ENCODE assay signal across 1 cellular context in genomic region chr2:73111300-73112025, GRCh38.
A peak's percentile ranks its signal among the peaks of the same experiment; 100 is the strongest.
TF ChIP-seq lines count a peak whose summit lies in the region.

No MANE protein-coding gene starts in this region.

TF ChIP-seq in HepG2, 621 proteins besides CTCF, POLR2A, EP300 and RAD21 (continued from another document and continues in another):
- no peak for TF ChIP-seq SOX13 (IDR thresholded peaks at IDR 0.05)
- no peak for TF ChIP-seq SOX13 (CRISPR knock-in tag; conservative IDR thresholded peaks at IDR 0.05 in 1 of 2, IDR thresholded peaks at IDR 0.05 in 1 of 2)
- TF ChIP-seq HMG20B (CRISPR knock-in tag; conservative IDR thresholded peaks at IDR 0.05), result no peak
- TF ChIP-seq ZNF747 (CRISPR knock-in tag; IDR thresholded peaks at IDR 0.05; ENCODE audit: borderline replicate concordance), result no peak
- no peak for TF ChIP-seq HINFP (CRISPR knock-in tag; IDR thresholded peaks at IDR 0.05; ENCODE audit: low read depth)
- TF ChIP-seq CCDC6 (CRISPR knock-in tag; IDR thresholded peaks at IDR 0.05), result no peak; the same call in 1 of the 2 replicates
- TF ChIP-seq KDM6A (CRISPR knock-in tag; IDR thresholded peaks at IDR 0.05; ENCODE audit: low read depth), result no peak
- TF ChIP-seq ZNF83 (CRISPR knock-in tag; IDR thresholded peaks at IDR 0.05; ENCODE audit: borderline replicate concordance), result no peak
- no peak for TF ChIP-seq ZNF644 (CRISPR knock-in tag; IDR thresholded peaks at IDR 0.05; ENCODE audit: low read depth)
- 0 out of 2 replicates have a peak, but pooled peaks have one; percentile 20 for TF ChIP-seq FOXP4 (CRISPR knock-in tag; IDR thresholded peaks at IDR 0.05)
- TF ChIP-seq ZNF160 (CRISPR knock-in tag; IDR thresholded peaks at IDR 0.05), result 0 out of 2 replicates have a peak, but pooled peaks have one; percentile 21
- TF ChIP-seq ZNF607 (CRISPR knock-in tag; IDR thresholded peaks at IDR 0.05; ENCODE audit: borderline replicate concordance), result no peak
- TF ChIP-seq ZFP90 (CRISPR knock-in tag; IDR thresholded peaks at IDR 0.05; ENCODE audit: borderline replicate concordance), result no peak
- TF ChIP-seq ZNF24 (IDR thresholded peaks at IDR 0.05), result no peak
- no peak for TF ChIP-seq ZNF781 (CRISPR knock-in tag; IDR thresholded peaks at IDR 0.05; ENCODE audit: borderline replicate concordance, not compliant biosample characterization)
- TF ChIP-seq TBX3 (IDR thresholded peaks at IDR 0.05; ENCODE audit: borderline replicate concordance), result no peak
- TF ChIP-seq ZNF101 (CRISPR knock-in tag; IDR thresholded peaks at IDR 0.05; ENCODE audit: borderline replicate concordance, low read depth), result no peak
- TF ChIP-seq PBX3 (CRISPR knock-in tag; IDR thresholded peaks at IDR 0.05; ENCODE audit: borderline replicate concordance), result no peak
- peak; percentile 59; the same call in 1 of the 2 replicates for TF ChIP-seq ZNF362 (CRISPR knock-in tag; IDR thresholded peaks at IDR 0.05; ENCODE audit: borderline replicate concordance)
- TF ChIP-seq DNMT3B (CRISPR knock-in tag; conservative IDR thresholded peaks at IDR 0.05), result no peak
- TF ChIP-seq KLF12 (CRISPR knock-in tag; IDR thresholded peaks at IDR 0.05; ENCODE audit: borderline replicate concordance), result no peak
- TF ChIP-seq ZNF614 (CRISPR knock-in tag; IDR thresholded peaks at IDR 0.05; ENCODE audit: borderline replicate concordance), result 0 out of 2 replicates have a peak, but pooled peaks have one; percentile 9
- TF ChIP-seq ZNF772 (CRISPR knock-in tag; IDR thresholded peaks at IDR 0.05), result 0 out of 2 replicates have a peak, but pooled peaks have one; percentile 3
- 0 out of 2 replicates have a peak, but pooled peaks have one; percentile 15 for TF ChIP-seq ZBTB26 (CRISPR knock-in tag; IDR thresholded peaks at IDR 0.05; ENCODE audit: borderline replicate concordance)
- no peak for TF ChIP-seq BORCS8-MEF2B (CRISPR knock-in tag; IDR thresholded peaks at IDR 0.05)
- no peak for TF ChIP-seq GMEB1 (CRISPR knock-in tag; IDR thresholded peaks at IDR 0.05; ENCODE audit: borderline replicate concordance)
- no peak for TF ChIP-seq ZBTB39 (CRISPR knock-in tag; IDR thresholded peaks at IDR 0.05)
- TF ChIP-seq TEAD2 (CRISPR knock-in tag; IDR thresholded peaks at IDR 0.05), result no peak
- TF ChIP-seq TAF15 (IDR thresholded peaks at IDR 0.05; ENCODE audit: low read depth, low read length, poor library complexity, severe bottlenecking), result no peak
- 0 out of 2 replicates have a peak, but pooled peaks have one; percentile 25 for TF ChIP-seq ERF (CRISPR knock-in tag; IDR thresholded peaks at IDR 0.05)
- no peak for TF ChIP-seq ZNF687 (CRISPR knock-in tag; IDR thresholded peaks at IDR 0.05)
- TF ChIP-seq ZNF720 (CRISPR knock-in tag; IDR thresholded peaks at IDR 0.05), result no peak
- no peak for TF ChIP-seq ZNF484 (CRISPR knock-in tag; IDR thresholded peaks at IDR 0.05; ENCODE audit: borderline replicate concordance, low read depth)
- TF ChIP-seq ZMYM3 (CRISPR knock-in tag; IDR thresholded peaks at IDR 0.05), result peak; percentile 83
- peak; percentile 5; the same call in 1 of the 2 replicates for TF ChIP-seq DMAP1 (CRISPR knock-in tag; IDR thresholded peaks at IDR 0.05)
- TF ChIP-seq IKZF1 (IDR thresholded peaks at IDR 0.05), result no peak
- TF ChIP-seq ZNF724P (CRISPR knock-in tag; IDR thresholded peaks at IDR 0.05; ENCODE audit: borderline replicate concordance), result no peak
- TF ChIP-seq ATF7 (IDR thresholded peaks at IDR 0.05), result no peak
- 0 out of 2 replicates have a peak, but pooled peaks have one; percentile 35 for TF ChIP-seq ATF7 (CRISPR knock-in tag; IDR thresholded peaks at IDR 0.05)
- 0 out of 2 replicates have a peak, but pooled peaks have one; percentile 24 for TF ChIP-seq RCOR2 (CRISPR knock-in tag; IDR thresholded peaks at IDR 0.05)
- TF ChIP-seq ZNF225 (CRISPR knock-in tag; IDR thresholded peaks at IDR 0.05), result no peak
- TF ChIP-seq NFIB (CRISPR knock-in tag; IDR thresholded peaks at IDR 0.05; ENCODE audit: borderline replicate concordance), result no peak
- TF ChIP-seq ZMAT3 (CRISPR knock-in tag; conservative IDR thresholded peaks at IDR 0.05), result no peak
- TF ChIP-seq ZNF790 (CRISPR knock-in tag; IDR thresholded peaks at IDR 0.05; ENCODE audit: borderline replicate concordance), result no peak
- no peak for TF ChIP-seq ZNF280B (CRISPR knock-in tag; IDR thresholded peaks at IDR 0.05; ENCODE audit: borderline replicate concordance)
- TF ChIP-seq HOMEZ (CRISPR knock-in tag; IDR thresholded peaks at IDR 0.05; ENCODE audit: low read depth), result no peak
- TF ChIP-seq ARNT2 (CRISPR knock-in tag; IDR thresholded peaks at IDR 0.05; ENCODE audit: low read depth), result no peak
